In the genomic region with DNA sequence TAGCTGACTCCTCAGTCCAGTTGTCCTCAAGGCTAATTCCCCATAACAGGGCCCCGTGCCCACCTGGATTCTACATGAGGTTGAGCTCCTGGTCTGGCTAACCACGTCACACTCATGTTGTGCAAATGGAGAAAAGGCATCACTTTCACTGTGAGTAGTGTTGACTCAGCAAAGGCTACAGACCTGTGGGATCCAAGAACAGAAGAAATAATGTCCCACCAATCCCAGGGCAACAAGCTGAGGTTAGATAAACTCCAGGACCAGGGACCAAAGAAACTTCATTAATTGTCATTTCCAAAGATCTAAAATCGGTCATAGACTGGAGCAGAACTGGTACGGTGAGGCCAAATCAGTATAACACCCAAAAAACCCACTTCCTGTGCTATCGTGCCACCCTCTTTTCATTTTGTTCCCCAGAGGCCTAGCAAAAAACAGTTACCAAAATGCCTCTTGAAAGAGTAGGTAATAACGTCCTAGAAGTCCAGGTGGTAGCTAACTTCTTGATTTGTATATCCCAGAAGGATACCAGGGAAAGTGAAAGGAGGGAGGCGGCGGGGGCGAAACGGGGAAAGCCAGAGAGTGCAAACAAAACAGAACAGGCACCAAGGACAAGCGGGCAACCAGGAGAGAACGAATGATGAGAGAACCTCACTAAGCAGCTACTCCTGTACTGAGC, we compare ENCODE assay signal across 9 cellular contexts. TPM values are rescaled to one million over a fixed set of nuclear protein-coding genes. Genes with fewer than 3 reads are reported as not detected.
DNase-seq lines count a peak whose midpoint lies in the region; ATAC-seq and TF ChIP-seq lines count a peak whose summit lies in the region.
"Had no signal": no experiment of that assay in that cellular context is flagged by ENCODE, and none has a peak within 500 bp of the region (broad histone marks: within the 10 kb centered on the region; RNA-seq: fewer than 3 reads in every experiment).

No MANE protein-coding gene starts in this region.

- H3K27ac Mint-ChIP-seq in activated B cell treated with CpG ODN at 0.5 μM for 24 hours, result peak overlapping the region; percentile 95

- intact Hi-C loops in activated B cell treated with CpG ODN at 0.5 μM for 24 hours (cut with micrococcal nuclease), result loop anchor here (1.0 to 10.0 kb wide), 6 partner anchors 52 to 1204 kb away; partner anchors contain the start of genes KMT2A, SIDT2 and SIK3
- intact Hi-C loops in posterior cingulate gyrus (cut with DNase I), result loop anchor here (10.0 kb wide), 1 partner anchor 456 kb away; the partner anchor contains the start of gene BUD13

- H3K27ac ChIP-seq in duodenal mucosa (ENCODE audit: low read depth, low read length), result no peak overlapping the region
- H3K27ac ChIP-seq: SJSA1 had no signal

- peaks cover 33 to 35% of the 10 kb centered on the region in 2 donors for H3K4me1 ChIP-seq in duodenal mucosa (ENCODE audit: control insufficient read depth in 1 of 2, insufficient read depth in 2 of 2, low read length in 2 of 2)

- H3K4me3 ChIP-seq in duodenal mucosa (ENCODE audit: low read depth in 1 of 2, low read length in 2 of 2), result peak overlapping the region; percentile 93 to 94

- no peaks in the 10 kb centered on the region for H3K27me3 ChIP-seq in duodenal mucosa (ENCODE audit: control insufficient read depth in 1 of 2, insufficient read depth in 2 of 2, low read length in 2 of 2)
- H3K27me3 ChIP-seq: SJSA1 had no signal

- peaks cover 58% of the 10 kb centered on the region for H3K36me3 Mint-ChIP-seq in activated B cell treated with CpG ODN at 0.5 μM for 24 hours (ENCODE audit: low read depth)

- DNase-seq in GM20000 (ENCODE audit: low spot score), result peak; percentile 37
- peak; percentile 41 for DNase-seq in activated B cell treated with CpG ODN at 0.5 μM for 24 hours
- peak; percentile 34 to 63 (median 46) for DNase-seq in stimulated activated CD4-positive, alpha-beta T cell treated with anti-CD3 and anti-CD28 coated beads, Interleukin-12 subunit alpha, Interleukin-12 subunit beta, amount 100 ng/mL, for 48 hours (ENCODE audit: low read depth in 2 of 3, low spot score in 1 of 3)
- DNase-seq in posterior cingulate gyrus, result no peak
- no peak for DNase-seq in erythroblast (lab: John Stamatoyannopoulos, UW)

- CTCF ChIA-PET in activated B cell treated with CpG ODN at 0.5 μM for 24 hours (lab: Charles Lee), result interaction anchor here (0.8 to 8.1 kb wide), 6 partner anchors 8 to 587 kb away, joined by 3 to 119 read pairs (median 4); partner anchors contain the start of genes APOA5, CEP164 and SIDT2

- no peak for TF ChIP-seq POLR2A in erythroblast (IDR thresholded peaks at IDR 0.05; ENCODE audit: low read length)

- no peaks in the 10 kb centered on the region for H3K9me3 ChIP-seq in duodenal mucosa (ENCODE audit: control insufficient read depth in 1 of 2, low read length in 2 of 2)
- H3K9me3 ChIP-seq: SJSA1 had no signal

- H3K4me1 Mint-ChIP-seq in activated B cell treated with CpG ODN at 0.5 μM for 24 hours, result peaks cover 53% of the 10 kb centered on the region

- POLR2A ChIA-PET in activated B cell treated with CpG ODN at 0.5 μM for 24 hours (lab: Charles Lee), result interaction anchor here (0.5 to 5.9 kb wide), 20 partner anchors 37 to 1379 kb away, joined by 3 to 89 read pairs (median 6); partner anchors contain the start of genes CEP164, IL10RA, PAFAH1B2 and SIDT2

- no peaks in the 10 kb centered on the region for H3K27me3 Mint-ChIP-seq in activated B cell treated with CpG ODN at 0.5 μM for 24 hours

- no peak for TF ChIP-seq CTCF in GM20000 (IDR thresholded peaks at IDR 0.05; ENCODE audit: extremely low read depth, missing control alignments)
- TF ChIP-seq CTCF in activated B cell treated with CpG ODN at 0.5 μM for 24 hours (IDR thresholded peaks at IDR 0.05), result no peak

- no peaks in the 10 kb centered on the region for H3K9me3 Mint-ChIP-seq in activated B cell treated with CpG ODN at 0.5 μM for 24 hours

- peaks cover 23 to 46% of the 10 kb centered on the region in 2 donors for H3K36me3 ChIP-seq in duodenal mucosa (ENCODE audit: control insufficient read depth in 1 of 2, insufficient read depth in 2 of 2, low read length in 2 of 2)

- peak overlapping the region; percentile 84 to 93 for H3K9ac ChIP-seq in duodenal mucosa (ENCODE audit: low read depth in 1 of 2, low read length in 2 of 2)

- H3K4me3 Mint-ChIP-seq in activated B cell treated with CpG ODN at 0.5 μM for 24 hours, result peak overlapping the region; percentile 100

- ATAC-seq in activated B cell treated with CpG ODN at 0.5 μM for 24 hours (ENCODE audit: low read depth) (peak; percentile 49), GM21528 (IDR thresholded peaks at IDR 0.05; ENCODE audit: low FRiP score, unreplicated experiment) (no peak), HG02571 (IDR thresholded peaks at IDR 0.05; ENCODE audit: unreplicated experiment) (no peak)

RNA-seq across cellular contexts. Expression of gene PCSK7, which starts 1.4 kb away (rescaled TPM):
- total RNA-seq in activated B cell treated with CpG ODN at 0.5 μM for 24 hours, result 274 and 341 TPM in 2 replicates

RNA-seq across cellular contexts. Expression of gene RNF214, which starts 2.0 kb away (rescaled TPM):
- 18.7 and 22.3 TPM in 2 replicates for total RNA-seq in activated B cell treated with CpG ODN at 0.5 μM for 24 hours

RNA-seq across cellular contexts. Expression of gene TAGLN, which starts 31.3 kb away (rescaled TPM):
- 14.2 and 17.9 TPM in 2 replicates for total RNA-seq in activated B cell treated with CpG ODN at 0.5 μM for 24 hours

RNA-seq across cellular contexts. Expression of gene SIDT2, which starts 51.9 kb away (rescaled TPM):
- total RNA-seq in activated B cell treated with CpG ODN at 0.5 μM for 24 hours, result 96.7 and 115 TPM in 2 replicates

Comparison
In these comparisons a context has a peak if more than half of its experiments do, and no peak if none do; other contexts are left out.
1. DNase-seq: peak in GM20000 (single experiment), activated B cell treated with CpG ODN at 0.5 μM for 24 hours (single experiment) and stimulated activated CD4-positive, alpha-beta T cell treated with anti-CD3 and anti-CD28 coated beads, Interleukin-12 subunit alpha, Interleukin-12 subunit beta, amount 100 ng/mL, for 48 hours (3 of 3); none in posterior cingulate gyrus (0 of 10) and erythroblast (0 of 2).